21 cellular contexts compared by ENCODE assay signal in genomic region chr12:3263282-3263681, GRCh38.
"Had no signal": no experiment of that assay in that cellular context is flagged by ENCODE, and none has a peak within 500 bp of the region (broad histone marks: within the 10 kb centered on the region; RNA-seq: fewer than 3 reads in every experiment).

No MANE protein-coding gene starts in this region.

- H3K4me1 Mint-ChIP-seq: activated B cell treated with CpG ODN at 0.5 μM for 24 hours; activated naive CD8-positive, alpha-beta T cell treated with anti-CD3 and anti-CD28 coated beads for 36 hours had no signal

- DNase-seq: activated B cell treated with CpG ODN at 0.5 μM for 24 hours; activated CD4-positive, alpha-beta T cell treated with anti-CD3 and anti-CD28 coated beads for 4 hours; activated CD4-positive, alpha-beta T cell treated with anti-CD3 and anti-CD28 coated beads, Interleukin-2, amount 50 U/mL, for 48 hours; activated CD8-positive, alpha-beta memory T cell treated with anti-CD3 and anti-CD28 coated beads, Interleukin-2, amount 50 U/mL, for 48 hours; activated naive CD4-positive, alpha-beta T cell treated with Interleukin-2 at 50 U/mL for 16 hours; activated naive CD8-positive, alpha-beta T cell treated with anti-CD3 and anti-CD28 coated beads for 36 hours; activated T-cell treated with anti-CD3 and anti-CD28 coated beads, Interleukin-2, amount 50 U/mL, for 48 hours; effector CD4-positive, alpha-beta T cell; foreskin keratinocyte; hypothalamus; mesenchymal stem cell; occipital lobe; spleen; stimulated activated CD4-positive, alpha-beta T cell treated with anti-CD3 and anti-CD28 coated beads, Interleukin-4, amount 100 ng/mL, for 24 hours; stimulated activated naive CD4-positive, alpha-beta T cell treated with Interleukin-2 at 50 U/mL for 16 hours; T-helper 9 cell had no signal

- H3K27me3 ChIP-seq: breast epithelium, foreskin keratinocyte, spleen had no signal

- H3K4me1 ChIP-seq: breast epithelium, foreskin keratinocyte had no signal

- ATAC-seq: foreskin keratinocyte had no signal

- H3K27ac ChIP-seq: breast epithelium, foreskin keratinocyte, spleen had no signal

- H3K36me3 ChIP-seq: breast epithelium, spleen, thoracic aorta had no signal

- H3K4me3 ChIP-seq: breast epithelium, spleen, thoracic aorta had no signal

- H3K36me3 Mint-ChIP-seq: activated naive CD8-positive, alpha-beta T cell treated with anti-CD3 and anti-CD28 coated beads for 36 hours; type B pancreatic cell had no signal

- H3K9me3 ChIP-seq: breast epithelium, spleen, thoracic aorta had no signal

- H3K27ac Mint-ChIP-seq: activated B cell treated with CpG ODN at 0.5 μM for 24 hours; activated naive CD8-positive, alpha-beta T cell treated with anti-CD3 and anti-CD28 coated beads for 36 hours; dendritic cell treated with granulocyte-macrophage colony-stimulating factor and Interleukin-4, amounts not matched to agents 40 ng/mL and 50 ng/mL, for 4 days; type B pancreatic cell had no signal

- H3K9me3 Mint-ChIP-seq: activated B cell treated with CpG ODN at 0.5 μM for 24 hours; activated naive CD8-positive, alpha-beta T cell treated with anti-CD3 and anti-CD28 coated beads for 36 hours; dendritic cell treated with granulocyte-macrophage colony-stimulating factor and Interleukin-4, amounts not matched to agents 40 ng/mL and 50 ng/mL, for 4 days; neural crest cell; type B pancreatic cell had no signal

- H3K4me3 Mint-ChIP-seq: activated B cell treated with CpG ODN at 0.5 μM for 24 hours; activated naive CD8-positive, alpha-beta T cell treated with anti-CD3 and anti-CD28 coated beads for 36 hours; dendritic cell treated with granulocyte-macrophage colony-stimulating factor and Interleukin-4, amounts not matched to agents 40 ng/mL and 50 ng/mL, for 4 days; neural crest cell; type B pancreatic cell had no signal

- H3K27me3 Mint-ChIP-seq: activated B cell treated with CpG ODN at 0.5 μM for 24 hours had no signal
